In genomic region chr11:74388678-74389327, GRCh38 we compare ENCODE assay signal across 1 cellular context.
TF ChIP-seq lines count a peak whose summit lies in the region.

No MANE protein-coding gene starts in this region.

TF ChIP-seq in endothelial cell of umbilical vein, 7 proteins besides CTCF, POLR2A, EP300 and RAD21:
- TF ChIP-seq POLR2AphosphoS5 (IDR thresholded peaks at IDR 0.05; ENCODE audit: insufficient read depth, low read depth, low read length), result no peak
- TF ChIP-seq EZH2 (IDR thresholded peaks at IDR 0.05; ENCODE audit: borderline replicate concordance, low read depth, low read length, severe bottlenecking), result no peak
